ENCODE assay signal across 9 cellular contexts in the genomic region with DNA sequence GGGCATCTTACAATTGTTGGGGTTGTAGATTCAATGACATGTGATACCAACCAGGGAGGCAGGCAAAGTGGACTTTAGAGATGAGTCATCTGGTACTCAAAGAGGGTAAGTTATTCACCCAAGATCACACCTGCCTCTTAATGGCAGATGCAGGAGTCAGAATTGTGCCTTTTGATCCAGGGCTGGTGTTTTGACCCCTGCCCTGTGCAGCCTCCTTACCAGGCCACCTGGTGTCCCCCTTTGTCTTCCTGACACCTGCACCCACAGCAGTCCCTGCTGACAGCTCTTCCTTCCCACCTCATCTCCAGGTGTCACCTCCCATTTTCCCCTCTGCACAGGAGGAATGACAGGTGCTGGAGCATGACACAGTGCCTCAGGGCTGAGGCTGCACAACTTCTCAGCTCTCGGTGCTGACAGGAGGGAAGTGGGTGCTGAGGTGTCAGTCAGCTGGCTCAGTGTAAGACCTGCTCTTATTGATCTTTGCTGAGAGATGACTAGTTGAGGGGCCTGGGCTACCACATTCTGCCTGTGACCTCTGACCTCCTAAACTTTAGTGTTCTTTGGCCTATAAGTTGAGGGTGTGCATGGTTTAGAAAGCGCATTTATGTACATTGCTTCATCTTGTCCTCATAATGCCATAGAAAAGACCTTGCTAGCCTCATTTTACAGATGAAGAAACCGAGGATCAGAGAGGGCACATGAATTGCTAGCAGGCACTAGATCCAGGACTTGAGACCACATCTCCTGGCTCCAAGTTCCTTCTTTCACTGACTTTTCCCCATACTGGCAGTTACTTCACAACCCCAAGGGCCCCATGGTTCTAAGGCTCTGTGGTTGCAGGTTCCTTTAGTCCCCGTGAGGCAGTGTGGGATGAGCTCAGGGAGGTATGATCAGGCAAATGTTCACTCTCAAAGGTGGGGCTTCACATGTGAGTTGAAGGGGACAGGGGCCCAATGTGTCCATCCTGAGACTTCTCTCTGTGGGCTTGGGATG. TPM values are rescaled to one million over a fixed set of nuclear protein-coding genes. Genes with fewer than 3 reads are reported as not detected.
DNase-seq lines count a peak whose midpoint lies in the region; ATAC-seq and TF ChIP-seq lines count a peak whose summit lies in the region.
"Had no signal": no experiment of that assay in that cellular context is flagged by ENCODE, and none has a peak within 500 bp of the region (broad histone marks: within the 10 kb centered on the region; RNA-seq: fewer than 3 reads in every experiment).

No MANE protein-coding gene starts in this region.

- H3K36me3 Mint-ChIP-seq in T-helper 17 cell (ENCODE audit: low read depth) = peaks cover 4% of the 10 kb centered on the region
- no peaks in the 10 kb centered on the region for H3K36me3 Mint-ChIP-seq in activated T-helper 17 cell treated with anti-CD3 and anti-CD28 coated beads, Interleukin-2, amount 50 U/mL, for 72 hours (ENCODE audit: low read depth)

- peaks cover 6% of the 10 kb centered on the region for H3K4me1 Mint-ChIP-seq in T-helper 17 cell
- H3K4me1 Mint-ChIP-seq in activated T-helper 17 cell treated with anti-CD3 and anti-CD28 coated beads, Interleukin-2, amount 50 U/mL, for 72 hours = no peaks in the 10 kb centered on the region
- H3K4me1 Mint-ChIP-seq: neural crest cell had no signal

- H3K27ac ChIP-seq in brain microvascular endothelial cell = no peak overlapping the region

- DNase-seq in T-helper 17 cell (no peak), iPS-NIHi7 (ENCODE audit: extremely low spot score) (no peak), NCI-H524 treated with DMSO at 0.1 percent for 48 hours (lab: John Stamatoyannopoulos, UW) (no peak), brain microvascular endothelial cell (no peak)

- ATAC-seq in GM21390 (IDR thresholded peaks at IDR 0.05; ENCODE audit: unreplicated experiment) (peak; percentile 81), HG03469 (IDR thresholded peaks at IDR 0.05; ENCODE audit: unreplicated experiment) (peak; percentile 57), T-helper 17 cell (no peak)
- ATAC-seq in activated T-helper 17 cell treated with anti-CD3 and anti-CD28 coated beads, Interleukin-2, amount 50 U/mL, for 72 hours (replicated peaks) = no peak

- H3K4me3 Mint-ChIP-seq in T-helper 17 cell = no peak overlapping the region
- no peak overlapping the region for H3K4me3 Mint-ChIP-seq in activated T-helper 17 cell treated with anti-CD3 and anti-CD28 coated beads, Interleukin-2, amount 50 U/mL, for 72 hours
- H3K4me3 Mint-ChIP-seq: neural crest cell had no signal

- H3K9me3 Mint-ChIP-seq in activated T-helper 17 cell treated with anti-CD3 and anti-CD28 coated beads, Interleukin-2, amount 50 U/mL, for 72 hours = no peaks in the 10 kb centered on the region

- H3K27ac Mint-ChIP-seq in T-helper 17 cell = peak overlapping the region; percentile 45
- no peak overlapping the region for H3K27ac Mint-ChIP-seq in activated T-helper 17 cell treated with anti-CD3 and anti-CD28 coated beads, Interleukin-2, amount 50 U/mL, for 72 hours

- in situ Hi-C loops in brain microvascular endothelial cell (cut with HindIII; ENCODE audit: low pct_ligation_motif_present, low sequenced_read_pairs) = no loop called here

- TF ChIP-seq CTCF in GM12875 (IDR thresholded peaks at IDR 0.05; ENCODE audit: borderline replicate concordance, insufficient read depth, low read depth, low read length) (0 out of 2 replicates have a peak, but pooled peaks have one; percentile 11), brain microvascular endothelial cell (IDR thresholded peaks at IDR 0.05; ENCODE audit: low read depth, low read length, missing control alignments) (no peak)

- H3K9me3 ChIP-seq in T-helper 17 cell (ENCODE audit: control insufficient read depth, low read length, poor library complexity, severe bottlenecking) = no peaks in the 10 kb centered on the region

- H3K27me3 Mint-ChIP-seq in T-helper 17 cell = peaks cover 75% of the 10 kb centered on the region
- peaks cover 8% of the 10 kb centered on the region for H3K27me3 Mint-ChIP-seq in activated T-helper 17 cell treated with anti-CD3 and anti-CD28 coated beads, Interleukin-2, amount 50 U/mL, for 72 hours

- H3K4me3 ChIP-seq in GM12875 (ENCODE audit: low read depth, low read length) (no peak overlapping the region), brain microvascular endothelial cell (ENCODE audit: low read depth, low read length) (no peak overlapping the region)

- no peaks in the 10 kb centered on the region for H3K27me3 ChIP-seq in brain microvascular endothelial cell (replicated peaks)

- no peaks in the 10 kb centered on the region for H3K36me3 ChIP-seq in brain microvascular endothelial cell (replicated peaks)

RNA-seq across cellular contexts. Expression of gene CACNA1E, which starts 31.3 kb away (rescaled TPM):
- not detected for total RNA-seq in T-helper 17 cell
- under 1 TPM in 1 of 2 donors, not detected in 1; 0.11 TPM for total RNA-seq in activated T-helper 17 cell treated with anti-CD3 and anti-CD28 coated beads, Interleukin-2, amount 50 U/mL, for 72 hours

Comparison
In these comparisons a context has a peak if more than half of its experiments do, and no peak if none do; other contexts are left out.
1. ATAC-seq: peak in GM21390 (single experiment) and HG03469 (single experiment); none in T-helper 17 cell (single experiment) and activated T-helper 17 cell treated with anti-CD3 and anti-CD28 coated beads, Interleukin-2, amount 50 U/mL, for 72 hours (single experiment).